8 cellular contexts compared by ENCODE assay signal in the genomic region with DNA sequence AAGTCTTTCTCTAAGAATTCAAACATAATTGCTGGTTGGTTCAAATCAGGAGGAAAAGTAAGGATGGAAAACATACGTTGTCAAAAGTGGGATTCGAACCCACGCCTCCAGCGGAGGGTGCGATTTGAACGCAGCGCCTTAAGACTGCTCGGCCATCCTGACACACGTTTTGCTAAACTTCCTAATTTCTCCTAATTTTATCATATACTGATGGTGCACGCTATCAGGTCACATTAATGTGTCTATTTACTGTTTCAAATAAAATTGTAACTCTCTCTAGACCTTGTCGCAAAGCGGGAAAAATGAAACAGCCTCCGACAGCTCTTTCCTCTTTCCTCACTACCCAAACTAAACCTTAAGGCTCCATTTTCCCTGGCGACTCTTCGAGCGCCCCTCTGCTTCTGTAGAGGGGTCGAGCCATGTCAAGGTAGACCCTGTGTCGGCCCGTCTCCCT. TPM values are rescaled to one million over a fixed set of nuclear protein-coding genes. Genes with fewer than 3 reads are reported as not detected.
DNase-seq lines count a peak whose midpoint lies in the region; ATAC-seq, FAIRE-seq and TF ChIP-seq lines count a peak whose summit lies in the region.
"Not testable (repeated sequence)": the region's sequence is repeated elsewhere in the genome, so short reads cannot be mapped to it uniquely, and the experiment has no call there.

No MANE protein-coding gene starts in this region.

- H3K4me3 ChIP-seq in GM23248 (peak overlapping the region; percentile 76), GM12878 (peak overlapping the region; percentile 63), gastroesophageal sphincter (peak overlapping the region; percentile 57 to 81), mononuclear cell (ENCODE audit: low read length) (peak overlapping the region; percentile 42)

- TF ChIP-seq CTCF in CD14-positive monocyte (IDR thresholded peaks at IDR 0.05); GM12878 (IDR thresholded peaks at IDR 0.05 in 2 of 3, conservative IDR thresholded peaks at IDR 0.05 in 1 of 3; ENCODE audit: control insufficient read depth in 2 of 3, extremely low read depth in 1 of 3, insufficient read depth in 1 of 3, low read depth in 3 of 3, low read length in 3 of 3); gastroesophageal sphincter (IDR thresholded peaks at IDR 0.05): not testable (repeated sequence)

- not testable (repeated sequence) for TF ChIP-seq RAD21 in GM12878 (IDR thresholded peaks at IDR 0.05; ENCODE audit: insufficient read depth, low read depth, low read length)

- H3K36me3 ChIP-seq in GM23248 (ENCODE audit: low read depth); GM12878 (ENCODE audit: control insufficient read depth in 2 of 2, insufficient read depth in 2 of 2, low read length in 1 of 2); gastroesophageal sphincter: not testable (repeated sequence)

- not testable (repeated sequence) for H3K79me2 ChIP-seq in GM23248 (ENCODE audit: insufficient read depth); GM12878 (ENCODE audit: control insufficient read depth, insufficient read depth, low read length)

- POLR2A ChIA-PET in GM12878 (lab: Charles Lee) = interaction anchor here (0.6 kb wide), 1 partner anchor 128 kb away, joined by 3 read pairs; no protein-coding TSS in a partner anchor

- peaks cover 3 to 11% of the 10 kb centered on the region in 2 donors for H3K36me3 Mint-ChIP-seq in CD14-positive monocyte
- H3K36me3 Mint-ChIP-seq in T-helper 1 cell treated with Interleukin-12 subunit alpha and Interleukin-12 subunit beta and Interleukin-4 antibody, amounts not matched to agents 30 μg/mL and 1 μg/mL, for 36 hours (ENCODE audit: low read depth) = not testable (repeated sequence)

- not testable (repeated sequence) for H3K9me3 Mint-ChIP-seq in CD14-positive monocyte; T-helper 1 cell treated with Interleukin-12 subunit alpha and Interleukin-12 subunit beta and Interleukin-4 antibody, amounts not matched to agents 30 μg/mL and 1 μg/mL, for 36 hours

- not testable (repeated sequence) for TF ChIP-seq EP300 in GM12878 (IDR thresholded peaks at IDR 0.05; ENCODE audit: borderline replicate concordance in 1 of 2, control insufficient read depth in 1 of 2, low read depth in 2 of 2, low read length in 2 of 2); gastroesophageal sphincter (IDR thresholded peaks at IDR 0.05)

- CTCF ChIA-PET in GM12878 (lab: Yijun Ruan, JAX) = interaction anchor here (0.7 to 1.3 kb wide), 3 partner anchors 126 to 1814 kb away, joined by 3 to 4 read pairs (median 3); no protein-coding TSS in a partner anchor

- 4 to 5% methylated on average over 18 to 19 of the region's 19 CpGs for WGBS in GM23248 (ENCODE audit: low coverage in 1 of 2, low lambda C conversion rate in 2 of 2, missing lambda C conversion rate in 2 of 2), 2 experiments
- 2% methylated on average over 19 of the region's 19 CpGs for WGBS in GM12878 (ENCODE audit: insufficient coverage, insufficient replicate concordance, low lambda C conversion rate, missing lambda C conversion rate)
- 0 to 5% methylated on average over 13 to 17 of the region's 19 CpGs for WGBS in gastroesophageal sphincter (ENCODE audit: low coverage in 1 of 2), 2 donors

- H4K20me1 ChIP-seq in GM23248 (ENCODE audit: insufficient read depth); GM12878 (ENCODE audit: control insufficient read depth, insufficient read depth): not testable (repeated sequence)

- TSS peak; percentile 89 for BruUV-seq in GM12878 (replicated peaks; lab: Mats Ljungman, UMichigan)

- H3K9ac ChIP-seq in GM23248 = peak overlapping the region; percentile 72
- peak overlapping the region; percentile 60 for H3K9ac ChIP-seq in GM12878 (ENCODE audit: control insufficient read depth, insufficient read depth, low read length)

- peak overlapping the region; percentile 86 to 90 for H3K4me3 Mint-ChIP-seq in CD14-positive monocyte
- peak overlapping the region; percentile 86 for H3K4me3 Mint-ChIP-seq in T-helper 1 cell treated with Interleukin-12 subunit alpha and Interleukin-12 subunit beta and Interleukin-4 antibody, amounts not matched to agents 30 μg/mL and 1 μg/mL, for 36 hours

- H3F3A ChIP-seq in GM23248 (ENCODE audit: insufficient read depth) = not testable (repeated sequence)

- DNase-seq in CD14-positive monocyte (ENCODE audit: low spot score) = not testable (repeated sequence)
- DNase-seq in GM23248 = peak; percentile 58
- peak; percentile 29 for DNase-seq in NCI-H1105 treated with DMSO at 0.1 percent for 48 hours (lab: John Stamatoyannopoulos, UW)
- DNase-seq in GM12878 (ENCODE audit: low read depth, low spot score) = peak; percentile 27
- peak; percentile 56 for DNase-seq in stimulated activated CD8-positive, alpha-beta memory T cell treated with anti-CD3 and anti-CD28 coated beads, Interleukin-4, amount 100 ng/mL, for 48 hours

- H2AFZ ChIP-seq in GM23248 (peak overlapping the region; percentile 79), GM12878 (ENCODE audit: control insufficient read depth, low read depth, low read length) (peak overlapping the region; percentile 80)

- TF ChIP-seq POLR2A in GM12878 (IDR thresholded peaks at IDR 0.05; ENCODE audit: low read depth, low read length); gastroesophageal sphincter (IDR thresholded peaks at IDR 0.05): not testable (repeated sequence)

- peaks cover 17 to 71% (median 40%) of the 10 kb centered on the region in 3 donors for H3K27me3 Mint-ChIP-seq in CD14-positive monocyte (ENCODE audit: low read depth in 3 of 3)
- H3K27me3 Mint-ChIP-seq in T-helper 1 cell treated with Interleukin-12 subunit alpha and Interleukin-12 subunit beta and Interleukin-4 antibody, amounts not matched to agents 30 μg/mL and 1 μg/mL, for 36 hours (ENCODE audit: low read depth) = peaks cover 24% of the 10 kb centered on the region

- intact Hi-C loops in CD14-positive monocyte (cut with micrococcal nuclease); GM12878 (cut with micrococcal nuclease; ENCODE audit: unreplicated experiment): not testable (repeated sequence)

- peak overlapping the region; percentile 55 for H3K4me2 ChIP-seq in GM23248 (ENCODE audit: unreplicated experiment)
- peak overlapping the region; percentile 71 for H3K4me2 ChIP-seq in GM12878 (ENCODE audit: control insufficient read depth, insufficient read depth)

- peak; percentile 62 for FAIRE-seq in GM12878 (lab: Jason Lieb, UNC)

- H3K4me1 Mint-ChIP-seq in CD14-positive monocyte = peaks cover 36% of the 10 kb centered on the region
- peaks cover 24% of the 10 kb centered on the region for H3K4me1 Mint-ChIP-seq in T-helper 1 cell treated with Interleukin-12 subunit alpha and Interleukin-12 subunit beta and Interleukin-4 antibody, amounts not matched to agents 30 μg/mL and 1 μg/mL, for 36 hours (ENCODE audit: low read depth)

- RAD21 ChIA-PET in GM12878 (lab: Charles Lee; ENCODE audit: unreplicated experiment) = not testable (repeated sequence)

- H3K4me1 ChIP-seq in GM23248 (ENCODE audit: insufficient read depth); GM12878 (ENCODE audit: control insufficient read depth, insufficient read depth, low read length); gastroesophageal sphincter: not testable (repeated sequence)
- H3K4me1 ChIP-seq in mononuclear cell (ENCODE audit: insufficient read depth, low read length) = peaks cover 16% of the 10 kb centered on the region

- in situ Hi-C loops in GM23248 (cut with MboI); GM12878 (cut with MboI): not testable (repeated sequence)

- H3K27me3 ChIP-seq in GM23248 (replicated peaks; ENCODE audit: insufficient read depth); GM12878 (replicated peaks in 1 of 2; ENCODE audit: control insufficient read depth in 2 of 2, insufficient read depth in 2 of 2, low read length in 1 of 2); gastroesophageal sphincter; mononuclear cell (ENCODE audit: insufficient read depth, low read length): not testable (repeated sequence)

- ATAC-seq in GM12878 = peak; percentile 38
- ATAC-seq in gastroesophageal sphincter = not testable (repeated sequence)

- not testable (repeated sequence) for H3K9me3 ChIP-seq in GM23248 (ENCODE audit: low read depth); GM12878 (replicated peaks; ENCODE audit: control insufficient read depth, insufficient read depth, low read length); gastroesophageal sphincter; mononuclear cell (ENCODE audit: low read depth, low read length)

- H3K27ac ChIP-seq in GM23248 (peak overlapping the region; percentile 51), GM12878 (ENCODE audit: control insufficient read depth, insufficient read depth) (peak overlapping the region; percentile 63), gastroesophageal sphincter (peak overlapping the region; percentile 78 to 85 (median 80))

- SMC1A ChIA-PET in GM12878 (lab: Charles Lee; ENCODE audit: uncharacterized antibody, unreplicated experiment) = interaction anchor here (0.7 kb wide), 1 partner anchor 125 kb away, joined by 3 read pairs; no protein-coding TSS in a partner anchor

- peak overlapping the region; percentile 40 to 89 (median 82) for H3K27ac Mint-ChIP-seq in CD14-positive monocyte
- H3K27ac Mint-ChIP-seq in T-helper 1 cell treated with Interleukin-12 subunit alpha and Interleukin-12 subunit beta and Interleukin-4 antibody, amounts not matched to agents 30 μg/mL and 1 μg/mL, for 36 hours = peak overlapping the region; percentile 92

- H3K9me2 ChIP-seq in GM23248 (ENCODE audit: insufficient read depth) = not testable (repeated sequence)

RNA-seq across cellular contexts. Expression of gene FCGR3B, which starts 19.1 kb away (rescaled TPM):
- polyA plus RNA-seq in CD14-positive monocyte = 1 to 10 TPM in 1 of 2 donors, under 1 TPM in 1; 0.53 to 1.3 TPM
- not detected in 2 replicates for total RNA-seq in GM23248 (2014; rRNA removed; shearing (Covaris generic))
- polyA plus RNA-seq in GM23248 (2016; fragmentation: Nextera tagmentation; extraction: Ambion mirVana) = not detected in 2 replicates
- total RNA-seq in GM12878 (2013; cell fraction: nucleolus; rRNA removed) = not detected in 2 replicates
- not detected in 2 replicates for total RNA-seq in GM12878 (2014; rRNA removed)
- not detected in 2 replicates for total RNA-seq in GM12878 (2014; rRNA removed; fragmentation: Illumina TruSeq; extraction: Trizol)
- not detected in 2 replicates for total RNA-seq in GM12878 (2021)
- polyA plus RNA-seq in GM12878 (2011; ENCODE audit: low read depth) = not detected
- not detected in 2 replicates for polyA plus RNA-seq in GM12878 (2011; rRNA removed)
- polyA plus RNA-seq in GM12878 (2011; cell fraction: cytosol; rRNA removed) = not detected in 2 replicates
- polyA plus RNA-seq in GM12878 (2011; cell fraction: nucleus; rRNA removed) = not detected in 2 replicates
- not detected in 2 replicates for polyA plus RNA-seq in GM12878 (2012)
- polyA plus RNA-seq in GM12878 (2014; fragmentation: Illumina TruSeq; extraction: Trizol) = not detected in 2 replicates
- not detected for polyA plus RNA-seq in GM12878 (2014; fragmentation: Nextera tagmentation; extraction: Ambion mirVana)
- not detected in 2 replicates for polyA plus RNA-seq in GM12878 (2014; rRNA removed)
- polyA plus RNA-seq in GM12878 (2016; fragmentation: Nextera tagmentation; extraction: Ambion mirVana) = not detected
- not detected in 2 replicates for polyA minus RNA-seq in GM12878 (2011; rRNA and poly(A)+ RNA removed)
- not detected in 2 replicates for polyA minus RNA-seq in GM12878 (2011; cell fraction: cytosol; rRNA and poly(A)+ RNA removed)
- polyA minus RNA-seq in GM12878 (2011; cell fraction: nucleus; rRNA and poly(A)+ RNA removed) = not detected in 2 replicates
- total RNA-seq in gastroesophageal sphincter = 1 to 10 TPM in 2 of 4 donors, under 1 TPM in 1, not detected in 1; 0.66 to 2.0 (median 1.2) TPM
- total RNA-seq in mononuclear cell = 2.3 TPM

RNA-seq across cellular contexts. Expression of gene FCGR2B, which starts 51.0 kb away (rescaled TPM):
- polyA plus RNA-seq in CD14-positive monocyte (10 to 100 TPM; 12.1 to 41.5 TPM), GM23248 (2016; fragmentation: Nextera tagmentation; extraction: Ambion mirVana) (0.18 TPM in 1 of 2 replicates, not detected in the other), GM12878 (2011; rRNA removed) (99.1 and 111 TPM in 2 replicates), GM12878 (2014; fragmentation: Illumina TruSeq; extraction: Trizol) (118 and 122 TPM in 2 replicates), GM12878 (2014; fragmentation: Nextera tagmentation; extraction: Ambion mirVana) (100 to 1,000 TPM; 131 to 216 TPM), GM12878 (2014; rRNA removed) (101 and 106 TPM in 2 replicates), GM12878 (2016; fragmentation: Nextera tagmentation; extraction: Ambion mirVana) (100 to 1,000 TPM; 105 to 112 TPM)
- total RNA-seq in GM23248 (2014; rRNA removed; shearing (Covaris generic)) = not detected in 2 replicates
- total RNA-seq in GM12878 (2013; cell fraction: nucleolus; rRNA removed) = 113 and 116 TPM in 2 replicates
- total RNA-seq in GM12878 (2014; rRNA removed) (99.3 and 100 TPM in 2 replicates), GM12878 (2014; rRNA removed; fragmentation: Illumina TruSeq; extraction: Trizol) (76.6 and 78.5 TPM in 2 replicates), GM12878 (2021) (88.9 and 99.4 TPM in 2 replicates), gastroesophageal sphincter (10 to 100 TPM; 10.1 to 30.9 (median 20.6) TPM), mononuclear cell (30.7 TPM)
- polyA plus RNA-seq in GM12878 (2011; ENCODE audit: low read depth) = 27.4 TPM
- 146 and 151 TPM in 2 replicates for polyA plus RNA-seq in GM12878 (2011; cell fraction: cytosol; rRNA removed)
- 167 and 219 TPM in 2 replicates for polyA plus RNA-seq in GM12878 (2011; cell fraction: nucleus; rRNA removed)
- polyA plus RNA-seq in GM12878 (2012) = 32.7 and 37.9 TPM in 2 replicates
- 82.4 and 94.0 TPM in 2 replicates for polyA minus RNA-seq in GM12878 (2011; rRNA and poly(A)+ RNA removed)
- polyA minus RNA-seq in GM12878 (2011; cell fraction: cytosol; rRNA and poly(A)+ RNA removed) = 21.1 and 30.9 TPM in 2 replicates
- polyA minus RNA-seq in GM12878 (2011; cell fraction: nucleus; rRNA and poly(A)+ RNA removed) = 35.2 and 46.1 TPM in 2 replicates

Comparison
In these comparisons a context has a peak if more than half of its experiments do, and no peak if none do; other contexts are left out.
1. RNA of gene FCGR2B, which starts 51.0 kb away (total RNA-seq): 76.6 to 116 TPM in GM12878, 30.7 TPM in mononuclear cell (single experiment) and 10.1 to 30.9 TPM in gastroesophageal sphincter; not detected in GM23248; every median in the first group is over 10 times any median in the second.
2. Peak in every context shown above with its lines, with median percentiles within 50 percentile points of each other: H3K27ac ChIP-seq and H3K4me3 ChIP-seq.